Comparison of ENCODE assay signal across 20 cellular contexts in genomic region chr4:3707423-3708102, GRCh38. TPM values are rescaled to one million over a fixed set of nuclear protein-coding genes. Genes with fewer than 3 reads are reported as not detected.
DNase-seq lines count a peak whose midpoint lies in the region; ATAC-seq and TF ChIP-seq lines count a peak whose summit lies in the region.
"Had no signal": no experiment of that assay in that cellular context is flagged by ENCODE, and none has a peak within 500 bp of the region (broad histone marks: within the 10 kb centered on the region; RNA-seq: fewer than 3 reads in every experiment).

No MANE protein-coding gene starts in this region.

- H3K36me3 Mint-ChIP-seq in CD14-positive monocyte (no peaks in the 10 kb centered on the region), glutamatergic neuron (ENCODE audit: unreplicated experiment) (no peaks in the 10 kb centered on the region)
- no peaks in the 10 kb centered on the region for H3K36me3 Mint-ChIP-seq in natural killer cell treated with Interleukin-12 subunit alpha and Interleukin-12 subunit beta and Interleukin-15 and Interleukin-18, amount 100 ng/mL, for 72 hours
- H3K36me3 Mint-ChIP-seq: mesothelial cell of epicardium had no signal

- TF ChIP-seq CTCF in CD14-positive monocyte (IDR thresholded peaks at IDR 0.05), result no peak
- no peak for TF ChIP-seq CTCF in glutamatergic neuron (IDR thresholded peaks at IDR 0.05; ENCODE audit: partially characterized antibody, unreplicated experiment)

- peaks cover 2 to 24% (median 24%) of the 10 kb centered on the region in 3 donors for H3K27me3 Mint-ChIP-seq in CD14-positive monocyte (ENCODE audit: low read depth in 3 of 3)
- H3K27me3 Mint-ChIP-seq in glutamatergic neuron (ENCODE audit: unreplicated experiment), result peaks cover 8% of the 10 kb centered on the region
- peaks cover 6 to 9% of the 10 kb centered on the region in 2 donors for H3K27me3 Mint-ChIP-seq in natural killer cell treated with Interleukin-12 subunit alpha and Interleukin-12 subunit beta and Interleukin-15 and Interleukin-18, amount 100 ng/mL, for 72 hours

- peak overlapping the region; percentile 6 for H3K9ac ChIP-seq in NT2/D1 (ENCODE audit: insufficient read length, low read depth)
- H3K9ac ChIP-seq in skeletal muscle satellite cell (ENCODE audit: low read depth, low read length), result peak overlapping the region; percentile 69

- H3K4me1 Mint-ChIP-seq in CD14-positive monocyte (peaks cover 15% of the 10 kb centered on the region), glutamatergic neuron (ENCODE audit: low read depth, unreplicated experiment) (peaks cover 18% of the 10 kb centered on the region)
- H3K4me1 Mint-ChIP-seq in natural killer cell treated with Interleukin-12 subunit alpha and Interleukin-12 subunit beta and Interleukin-15 and Interleukin-18, amount 100 ng/mL, for 72 hours (ENCODE audit: low read depth in 2 of 2), result peaks cover 0 to 3% of the 10 kb centered on the region in 2 donors

- no peak overlapping the region for H3K4me3 ChIP-seq in NT2/D1 (ENCODE audit: insufficient read length, low read depth)
- peak overlapping the region; percentile 55 for H3K4me3 ChIP-seq in skeletal muscle satellite cell (ENCODE audit: low read length)
- H3K4me3 ChIP-seq: adrenal gland, hepatocyte, upper lobe of right lung had no signal

- H3K27ac Mint-ChIP-seq in CD14-positive monocyte (peak overlapping the region in 2 of 7 donors; percentile 31 to 34), glutamatergic neuron (ENCODE audit: unreplicated experiment) (peak overlapping the region; percentile 52)
- H3K27ac Mint-ChIP-seq in natural killer cell treated with Interleukin-12 subunit alpha and Interleukin-12 subunit beta and Interleukin-15 and Interleukin-18, amount 100 ng/mL, for 72 hours, result no peak overlapping the region
- H3K27ac Mint-ChIP-seq: activated T-helper 2 cell treated with anti-CD3 and anti-CD28 coated beads, Interferon-gamma antibody, Interleukin-2, Interleukin-4, amounts not matched to agents 10 μg/mL and 5 μg/mL and 100 μg/mL, durations not matched to agents 14 hours and 24 hours and 36 hours; mesothelial cell of epicardium; T-helper 2 cell treated with Interferon-gamma antibody and Interleukin-4, amounts not matched to agents 5 μg/mL and 100 μg/mL, for 36 hours had no signal

- no peak overlapping the region for H3K4me3 Mint-ChIP-seq in CD14-positive monocyte
- H3K4me3 Mint-ChIP-seq in glutamatergic neuron (ENCODE audit: unreplicated experiment), result no peak overlapping the region
- no peak overlapping the region for H3K4me3 Mint-ChIP-seq in natural killer cell treated with Interleukin-12 subunit alpha and Interleukin-12 subunit beta and Interleukin-15 and Interleukin-18, amount 100 ng/mL, for 72 hours
- H3K4me3 Mint-ChIP-seq: mesothelial cell of epicardium; T-helper 2 cell treated with Interferon-gamma antibody and Interleukin-4, amounts not matched to agents 5 μg/mL and 100 μg/mL, for 36 hours had no signal

- H3K9me3 Mint-ChIP-seq in CD14-positive monocyte (no peaks in the 10 kb centered on the region), glutamatergic neuron (ENCODE audit: unreplicated experiment) (peaks cover 3% of the 10 kb centered on the region)
- no peaks in the 10 kb centered on the region for H3K9me3 Mint-ChIP-seq in natural killer cell treated with Interleukin-12 subunit alpha and Interleukin-12 subunit beta and Interleukin-15 and Interleukin-18, amount 100 ng/mL, for 72 hours
- H3K9me3 Mint-ChIP-seq: activated T-helper 2 cell treated with anti-CD3 and anti-CD28 coated beads, Interferon-gamma antibody, Interleukin-2, Interleukin-4, amounts not matched to agents 10 μg/mL and 5 μg/mL and 100 μg/mL, durations not matched to agents 14 hours and 24 hours and 36 hours; mesothelial cell of epicardium; T-helper 2 cell treated with Interferon-gamma antibody and Interleukin-4, amounts not matched to agents 5 μg/mL and 100 μg/mL, for 36 hours had no signal

- peak; percentile 38 for DNase-seq in CD14-positive monocyte (ENCODE audit: low spot score)
- DNase-seq in NT2/D1 (ENCODE audit: low read depth, low spot score), result no peak
- DNase-seq in glutamatergic neuron, result peak; percentile 17
- no peak for DNase-seq in natural killer cell treated with Interleukin-12 subunit alpha and Interleukin-12 subunit beta and Interleukin-15 and Interleukin-18, amount 100 ng/mL, for 72 hours (ENCODE audit: low spot score)
- no peak for DNase-seq in stimulated activated CD4-positive, alpha-beta T cell treated with anti-CD3 and anti-CD28 coated beads, Interleukin-1b, Interleukin-23, amount 100 ng/mL, for 48 hours
- no peak for DNase-seq in activated CD4-positive, alpha-beta T cell treated with anti-CD3 and anti-CD28 coated beads, Interleukin-2, amount 50 U/mL, for 4 hours
- DNase-seq: Calu3; KBM-7; NCI-H1092 treated with DMSO at 0.1 percent for 48 hours; NCI-H2081; retina; stimulated activated naive CD4-positive, alpha-beta T cell treated with Interleukin-2 at 50 U/mL for 16 hours had no signal

- H3K36me3 ChIP-seq in NT2/D1 (ENCODE audit: insufficient read depth, insufficient read length, low read length) (no peaks in the 10 kb centered on the region), skeletal muscle satellite cell (ENCODE audit: insufficient read depth, low read length) (no peaks in the 10 kb centered on the region)
- H3K36me3 ChIP-seq: adrenal gland, upper lobe of right lung had no signal

- H3K27me3 ChIP-seq in NT2/D1 (ENCODE audit: insufficient read depth, insufficient read length) (peaks cover 15% of the 10 kb centered on the region), skeletal muscle satellite cell (ENCODE audit: control insufficient read depth, insufficient read depth, low read length) (peaks cover 7% of the 10 kb centered on the region)

- peak overlapping the region; percentile 75 for H3K4me2 ChIP-seq in skeletal muscle satellite cell (ENCODE audit: low read length)
- H3K4me2 ChIP-seq: hepatocyte had no signal

- H3K9me3 ChIP-seq in NT2/D1 (ENCODE audit: insufficient read depth, low read length) (no peaks in the 10 kb centered on the region), skeletal muscle satellite cell (replicated peaks; ENCODE audit: low read length) (no peaks in the 10 kb centered on the region)
- H3K9me3 ChIP-seq: adrenal gland, upper lobe of right lung had no signal

- ATAC-seq in natural killer cell treated with Interleukin-12 subunit alpha and Interleukin-12 subunit beta and Interleukin-15 and Interleukin-18, amount 100 ng/mL, for 72 hours, result no peak
- ATAC-seq: activated CD4-positive, CD25-positive, alpha-beta regulatory T cell treated with anti-CD3 and anti-CD28 coated beads, Interleukin-2, amount 50 U/mL, for 24 hours; upper lobe of right lung had no signal

- peaks cover 47% of the 10 kb centered on the region for H3K4me1 ChIP-seq in NT2/D1 (ENCODE audit: insufficient read depth, insufficient read length)
- peaks cover 21% of the 10 kb centered on the region for H3K4me1 ChIP-seq in skeletal muscle satellite cell (ENCODE audit: control insufficient read depth, insufficient read depth, low read length)
- H3K4me1 ChIP-seq: adrenal gland, upper lobe of right lung had no signal

- intact Hi-C loops in CD14-positive monocyte (cut with micrococcal nuclease), result no loop called here

RNA-seq across cellular contexts. Expression of gene ADRA2C, which starts 58.6 kb away (rescaled TPM):
- not detected for polyA plus RNA-seq in CD14-positive monocyte
- 4.8 TPM for total RNA-seq in glutamatergic neuron (ENCODE audit: unreplicated experiment)
- 0.25 and 0.44 TPM in 2 replicates for total RNA-seq in skeletal muscle satellite cell (2012; rRNA removed)
- not detected for total RNA-seq in natural killer cell treated with Interleukin-12 subunit alpha and Interleukin-12 subunit beta and Interleukin-15 and Interleukin-18, amount 100 ng/mL, for 72 hours
- total RNA-seq: activated T-helper 2 cell treated with anti-CD3 and anti-CD28 coated beads, Interferon-gamma antibody, Interleukin-2, Interleukin-4, amounts not matched to agents 10 μg/mL and 5 μg/mL and 100 μg/mL, durations not matched to agents 14 hours and 24 hours and 36 hours had no signal

Comparison
In these comparisons a context has a peak if more than half of its experiments do, and no peak if none do; other contexts are left out.
1. DNase-seq: peak in CD14-positive monocyte (single experiment) and glutamatergic neuron (single experiment); none in NT2/D1 (single experiment), natural killer cell treated with Interleukin-12 subunit alpha and Interleukin-12 subunit beta and Interleukin-15 and Interleukin-18, amount 100 ng/mL, for 72 hours (single experiment), stimulated activated CD4-positive, alpha-beta T cell treated with anti-CD3 and anti-CD28 coated beads, Interleukin-1b, Interleukin-23, amount 100 ng/mL, for 48 hours (single experiment) and activated CD4-positive, alpha-beta T cell treated with anti-CD3 and anti-CD28 coated beads, Interleukin-2, amount 50 U/mL, for 4 hours (0 of 2).